Comparison of ENCODE assay signal across 6 cellular contexts in genomic region chr10:114717881-114718280, GRCh38. TPM values are rescaled to one million over a fixed set of nuclear protein-coding genes. Genes with fewer than 3 reads are reported as not detected.
A peak's percentile ranks its signal among the peaks of the same experiment; 100 is the strongest.
DNase-seq lines count a peak whose midpoint lies in the region; ATAC-seq and TF ChIP-seq lines count a peak whose summit lies in the region.
"Not testable (repeated sequence)": the region's sequence is repeated elsewhere in the genome, so short reads cannot be mapped to it uniquely, and the experiment has no call there.

No MANE protein-coding gene starts in this region.

- not testable (repeated sequence) for BruUV-seq in PC-9 (replicated peaks; lab: Mats Ljungman, UMichigan)

- H3K9me3 Mint-ChIP-seq in WTC11, mesothelial cell of epicardium: not testable (repeated sequence)

- not testable (repeated sequence) for H3K27me3 Mint-ChIP-seq in WTC11 (ENCODE audit: low read depth); mesothelial cell of epicardium (ENCODE audit: low read depth)

- not testable (repeated sequence) for H3K9me2 ChIP-seq in PC-9 (ENCODE audit: insufficient read depth)

- H3K4me3 ChIP-seq in PC-9; heart left ventricle; left ventricle myocardium inferior; subcutaneous abdominal adipose tissue (ENCODE audit: low read depth in 1 of 5, low read length in 5 of 5): not testable (repeated sequence)

- H3K36me3 ChIP-seq in PC-9 (ENCODE audit: low read depth); heart left ventricle; left ventricle myocardium inferior; subcutaneous abdominal adipose tissue (ENCODE audit: control insufficient read depth in 5 of 5, insufficient read depth in 5 of 5, low read length in 5 of 5): not testable (repeated sequence)

- not testable (repeated sequence) for H3K27ac Mint-ChIP-seq in WTC11
- peak overlapping the region; percentile 25 for H3K27ac Mint-ChIP-seq in mesothelial cell of epicardium

- H3K36me3 Mint-ChIP-seq in WTC11, mesothelial cell of epicardium: not testable (repeated sequence)

- peak overlapping the region; percentile 36 for H3K4me2 ChIP-seq in PC-9

- H3K4me3 Mint-ChIP-seq in WTC11, mesothelial cell of epicardium: not testable (repeated sequence)

- H3F3A ChIP-seq in PC-9 (ENCODE audit: insufficient read depth, low read depth) = not testable (repeated sequence)

- H2AFZ ChIP-seq in PC-9 = not testable (repeated sequence)

- H4K20me1 ChIP-seq in PC-9 (ENCODE audit: insufficient read depth) = not testable (repeated sequence)

- H3K4me1 Mint-ChIP-seq in WTC11 (peaks cover 33% of the 10 kb centered on the region), mesothelial cell of epicardium (peaks cover 56% of the 10 kb centered on the region)

- not testable (repeated sequence) for H3K9me3 ChIP-seq in PC-9 (ENCODE audit: insufficient read depth, low read depth); heart left ventricle; left ventricle myocardium inferior (replicated peaks); subcutaneous abdominal adipose tissue (ENCODE audit: control insufficient read depth in 5 of 5, low read length in 5 of 5)

- H3K79me2 ChIP-seq in PC-9 (ENCODE audit: low read depth) = not testable (repeated sequence)

- not testable (repeated sequence) for TF ChIP-seq POLR2A in heart left ventricle (IDR thresholded peaks at IDR 0.05)

- not testable (repeated sequence) for TF ChIP-seq CTCF in PC-9 (conservative IDR thresholded peaks at IDR 0.05); WTC11 (IDR thresholded peaks at IDR 0.05); heart left ventricle (IDR thresholded peaks at IDR 0.05); left ventricle myocardium inferior (IDR thresholded peaks at IDR 0.05; ENCODE audit: borderline replicate concordance); mesothelial cell of epicardium (IDR thresholded peaks at IDR 0.05; ENCODE audit: unreplicated experiment)

- H3K27ac ChIP-seq in PC-9 = not testable (repeated sequence)
- H3K27ac ChIP-seq in heart left ventricle = peak overlapping the region in 11 of 12 donors; percentile 71 to 90 (median 82)
- peak overlapping the region; percentile 91 for H3K27ac ChIP-seq in left ventricle myocardium inferior (replicated peaks)
- H3K27ac ChIP-seq in subcutaneous abdominal adipose tissue (ENCODE audit: low read depth, low read length) = peak overlapping the region; percentile 92

- H3K4me1 ChIP-seq in PC-9 (replicated peaks; ENCODE audit: insufficient read depth) (peaks cover 58% of the 10 kb centered on the region), heart left ventricle (peaks cover 18 to 95% (median 81%) of the 10 kb centered on the region in 12 donors), left ventricle myocardium inferior (peaks cover 99% of the 10 kb centered on the region), subcutaneous abdominal adipose tissue (ENCODE audit: control insufficient read depth in 5 of 5, insufficient read depth in 5 of 5, low read length in 5 of 5) (peaks cover 23 to 76% (median 58%) of the 10 kb centered on the region in 5 donors)

- CTCF ChIA-PET in PC-9 (lab: Charles Lee); WTC11 (lab: Charles Lee): not testable (repeated sequence)

- intact Hi-C loops in PC-9 (cut with micrococcal nuclease; ENCODE audit: unreplicated experiment) (loop anchor here (5.0 kb wide), 2 partner anchors 34 to 64 kb away; no protein-coding TSS in a partner anchor), heart left ventricle (cut with DNase I) (loop anchor here in 7 of 10 donors (5.0 to 10.0 kb wide), 4 partner anchors 39 to 49 kb away; no protein-coding TSS in a partner anchor), left ventricle myocardium inferior (cut with micrococcal nuclease) (loop anchor here (10.0 kb wide), 1 partner anchor 47 kb away; no protein-coding TSS in a partner anchor)

- H3K27me3 ChIP-seq in PC-9 (ENCODE audit: insufficient read depth, low read depth); heart left ventricle; left ventricle myocardium inferior (ENCODE audit: low read depth); subcutaneous abdominal adipose tissue (ENCODE audit: control insufficient read depth in 5 of 5, insufficient read depth in 4 of 5, low read length in 5 of 5): not testable (repeated sequence)

- POLR2A ChIA-PET in PC-9 (lab: Charles Lee; ENCODE audit: unreplicated experiment); WTC11 (lab: Charles Lee): not testable (repeated sequence)

- H3K9ac ChIP-seq in subcutaneous abdominal adipose tissue (ENCODE audit: low read length in 5 of 5) = not testable (repeated sequence)

- not testable (repeated sequence) for ATAC-seq in WTC11, heart left ventricle

- DNase-seq in PC-9; WTC11 (ENCODE audit: low spot score); heart left ventricle; left ventricle myocardium inferior; mesothelial cell of epicardium (ENCODE audit: low spot score in 2 of 2, unreplicated experiment in 2 of 2): not testable (repeated sequence)

TF ChIP-seq in WTC11, 78 proteins besides CTCF, POLR2A, EP300 and RAD21:
- peak; percentile 83; the same call in 1 of the 2 replicates for TF ChIP-seq ZNF512 (CRISPR knock-in tag; IDR thresholded peaks at IDR 0.05; ENCODE audit: borderline replicate concordance)

RNA-seq across cellular contexts. Expression of gene ABLIM1, which starts 59.8 kb away (rescaled TPM):
- 63.1 and 68.7 TPM in 2 replicates for total RNA-seq in PC-9 (2021)
- total RNA-seq in WTC11 (2021) = 54.9 to 62.1 TPM (median 57.2 TPM) in 3 replicates
- 100 to 1,000 TPM; 491 to 713 (median 575) TPM for total RNA-seq in heart left ventricle
- polyA plus RNA-seq in heart left ventricle = 100 to 1,000 TPM; 242 to 276 TPM
- total RNA-seq in left ventricle myocardium inferior = 674 TPM
- 99.5 to 105 TPM (median 102 TPM) in 3 replicates for total RNA-seq in mesothelial cell of epicardium
